ENCODE assay signal across 8 cellular contexts in the genomic region with DNA sequence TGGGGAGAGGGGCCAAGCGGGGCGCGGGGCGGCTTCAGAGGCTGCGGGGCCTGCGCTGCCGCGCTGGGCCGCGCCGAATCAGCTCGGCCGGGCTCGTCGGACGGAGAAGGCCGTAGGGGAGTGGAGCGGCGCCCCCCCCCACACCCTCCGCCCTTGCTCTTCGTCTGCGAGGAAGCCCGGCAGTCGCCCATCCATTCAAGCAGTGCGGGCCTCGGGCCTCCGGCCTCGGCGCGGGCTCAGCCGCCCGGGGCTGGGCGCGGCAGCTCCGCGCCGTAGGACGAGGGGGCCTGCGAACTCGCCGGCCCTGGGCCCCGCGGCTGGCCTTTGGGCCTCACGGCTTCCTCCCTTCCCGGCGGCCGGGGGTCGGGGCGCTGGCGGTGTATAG. TPM values are rescaled to one million over a fixed set of nuclear protein-coding genes. Genes with fewer than 3 reads are reported as not detected.
DNase-seq lines count a peak whose midpoint lies in the region; ATAC-seq, FAIRE-seq and TF ChIP-seq lines count a peak whose summit lies in the region.

No MANE protein-coding gene starts in this region.

- H3K27me3 ChIP-seq in left ventricle myocardium inferior (ENCODE audit: low read depth) (no peaks in the 10 kb centered on the region), small intestine (ENCODE audit: control insufficient read depth in 2 of 2, insufficient read depth in 2 of 2, low read length in 2 of 2) (no peaks in the 10 kb centered on the region)

- TF ChIP-seq POLR2A in GM12892 (IDR thresholded peaks at IDR 0.05; ENCODE audit: low read depth, low read length) = no peak

- DNase-seq in left ventricle myocardium inferior (no peak), small intestine (no peak), GM12892 (ENCODE audit: insufficient read length) (no peak), germinal center (ENCODE audit: low spot score) (no peak), glomerular visceral epithelial cell (ENCODE audit: extremely low spot score) (no peak)

- H3K36me3 ChIP-seq in left ventricle myocardium inferior = peaks cover 17% of the 10 kb centered on the region
- no peaks in the 10 kb centered on the region for H3K36me3 ChIP-seq in small intestine (ENCODE audit: control insufficient read depth in 2 of 2, insufficient read depth in 2 of 2, low read length in 2 of 2)

- 0 to 1% (median 0%) methylated on average over 29 to 50 of the region's 50 CpGs for WGBS in small intestine, 3 donors

- H3K4me1 ChIP-seq in left ventricle myocardium inferior (peaks cover 31% of the 10 kb centered on the region), small intestine (ENCODE audit: control insufficient read depth in 2 of 2, insufficient read depth in 1 of 2, low read depth in 1 of 2, low read length in 1 of 2) (peaks cover 0 to 4% of the 10 kb centered on the region in 2 donors)

- FAIRE-seq in small intestine (lab: Jason Lieb, UNC) (no peak), GM12892 (lab: Jason Lieb, UNC) (no peak)

- H3K27ac ChIP-seq in VCaP (peak overlapping the region; percentile 94), left ventricle myocardium inferior (replicated peaks) (peak overlapping the region; percentile 98), small intestine (ENCODE audit: low read depth in 1 of 2, low read length in 1 of 2) (peak overlapping the region; percentile 62 to 91)

- peak; percentile 11 for ATAC-seq in GM18861 (IDR thresholded peaks at IDR 0.05; ENCODE audit: unreplicated experiment)
- ATAC-seq in HG02798 (IDR thresholded peaks at IDR 0.05; ENCODE audit: poor library complexity, unreplicated experiment) = peak; percentile 16

- H3K9me3 ChIP-seq in left ventricle myocardium inferior (replicated peaks) (no peaks in the 10 kb centered on the region), small intestine (ENCODE audit: control insufficient read depth, low read depth) (no peaks in the 10 kb centered on the region)

- H3K4me3 ChIP-seq in left ventricle myocardium inferior (peak overlapping the region; percentile 79), small intestine (ENCODE audit: low read depth in 1 of 2, low read length in 2 of 2) (peak overlapping the region; percentile 77 to 84)

- TF ChIP-seq CTCF in VCaP (conservative IDR thresholded peaks at IDR 0.05) = no peak
- no peak for TF ChIP-seq CTCF in left ventricle myocardium inferior (IDR thresholded peaks at IDR 0.05; ENCODE audit: borderline replicate concordance)

- intact Hi-C loops in left ventricle myocardium inferior (cut with micrococcal nuclease) = no loop called here

RNA-seq across cellular contexts. Expression of a gene that starts 0.6 kb away (rescaled TPM):
- total RNA-seq in left ventricle myocardium inferior = 7.1 TPM
- polyA plus RNA-seq in small intestine = 10 to 100 TPM in 1 of 3 donors, 1 to 10 TPM in 2; 3.8 to 16.2 (median 5.8) TPM
- polyA plus RNA-seq in GM12892 (2012; ENCODE audit: missing spikeins) = 44.6 TPM

RNA-seq across cellular contexts. Expression of a gene that starts 41.5 kb away (rescaled TPM):
- total RNA-seq in left ventricle myocardium inferior = 0.16 TPM
- 1 to 10 TPM in 1 of 3 donors, under 1 TPM in 1, not detected in 1; 0.31 to 1.6 TPM for polyA plus RNA-seq in small intestine
- polyA plus RNA-seq in GM12892 (2012; ENCODE audit: missing spikeins) = 0.87 TPM
